1 cellular context compared by ENCODE assay signal in the genomic region with DNA sequence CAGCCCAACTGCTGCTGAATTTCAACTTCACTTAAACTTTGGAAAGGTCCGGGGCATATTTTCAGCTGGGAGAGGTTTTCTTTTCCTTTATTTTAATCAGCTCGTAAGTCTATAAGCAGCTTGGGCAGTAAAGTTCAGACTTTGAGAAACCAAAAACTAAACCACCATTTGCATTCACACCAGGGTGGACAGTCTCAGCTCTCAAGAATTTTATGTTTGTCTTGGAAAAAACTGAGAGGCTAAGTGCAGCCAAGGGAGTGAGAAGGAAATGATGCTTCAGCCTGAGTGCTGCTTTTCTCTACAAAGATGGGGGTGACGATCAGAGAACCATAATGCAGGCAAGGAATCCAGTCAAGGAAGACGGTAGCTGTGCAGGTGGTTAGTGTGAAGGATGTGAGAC.
TF ChIP-seq lines count a peak whose summit lies in the region.

No MANE protein-coding gene starts in this region.

TF ChIP-seq in HepG2, 621 proteins besides CTCF, POLR2A, EP300 and RAD21:
- TF ChIP-seq, protein P1, sequence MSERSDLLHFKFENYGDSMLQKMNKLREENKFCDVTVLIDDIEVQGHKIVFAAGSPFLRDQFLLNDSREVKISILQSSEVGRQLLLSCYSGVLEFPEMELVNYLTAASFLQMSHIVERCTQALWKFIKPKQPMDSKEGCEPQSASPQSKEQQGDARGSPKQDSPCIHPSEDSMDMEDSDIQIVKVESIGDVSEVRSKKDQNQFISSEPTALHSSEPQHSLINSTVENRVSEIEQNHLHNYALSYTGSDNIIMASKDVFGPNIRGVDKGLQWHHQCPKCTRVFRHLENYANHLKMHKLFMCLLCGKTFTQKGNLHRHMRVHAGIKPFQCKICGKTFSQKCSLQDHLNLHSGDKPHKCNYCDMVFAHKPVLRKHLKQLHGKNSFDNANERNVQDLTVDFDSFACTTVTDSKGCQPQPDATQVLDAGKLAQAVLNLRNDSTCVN (CRISPR knock-in tag; IDR thresholded peaks at IDR 0.05; ENCODE audit: borderline replicate concordance): no peak
- TF ChIP-seq ZNF768 (CRISPR knock-in tag; IDR thresholded peaks at IDR 0.05) (no peak), ZNF772 (CRISPR knock-in tag; IDR thresholded peaks at IDR 0.05) (no peak), CSRNP2 (CRISPR knock-in tag; conservative IDR thresholded peaks at IDR 0.05; ENCODE audit: low read depth) (no peak), ZNF335 (CRISPR knock-in tag; IDR thresholded peaks at IDR 0.05) (no peak), HIC2 (CRISPR knock-in tag; IDR thresholded peaks at IDR 0.05; ENCODE audit: low read depth) (no peak), GPN1 (CRISPR knock-in tag; IDR thresholded peaks at IDR 0.05; ENCODE audit: borderline replicate concordance) (no peak), NR3C1 (CRISPR knock-in tag; IDR thresholded peaks at IDR 0.05) (no peak), TOPORS (CRISPR knock-in tag; IDR thresholded peaks at IDR 0.05) (no peak), KAT8 (CRISPR knock-in tag; IDR thresholded peaks at IDR 0.05) (no peak), PRDM4 (CRISPR knock-in tag; IDR thresholded peaks at IDR 0.05; ENCODE audit: borderline replicate concordance) (no peak)
- TF ChIP-seq, protein P2, sequence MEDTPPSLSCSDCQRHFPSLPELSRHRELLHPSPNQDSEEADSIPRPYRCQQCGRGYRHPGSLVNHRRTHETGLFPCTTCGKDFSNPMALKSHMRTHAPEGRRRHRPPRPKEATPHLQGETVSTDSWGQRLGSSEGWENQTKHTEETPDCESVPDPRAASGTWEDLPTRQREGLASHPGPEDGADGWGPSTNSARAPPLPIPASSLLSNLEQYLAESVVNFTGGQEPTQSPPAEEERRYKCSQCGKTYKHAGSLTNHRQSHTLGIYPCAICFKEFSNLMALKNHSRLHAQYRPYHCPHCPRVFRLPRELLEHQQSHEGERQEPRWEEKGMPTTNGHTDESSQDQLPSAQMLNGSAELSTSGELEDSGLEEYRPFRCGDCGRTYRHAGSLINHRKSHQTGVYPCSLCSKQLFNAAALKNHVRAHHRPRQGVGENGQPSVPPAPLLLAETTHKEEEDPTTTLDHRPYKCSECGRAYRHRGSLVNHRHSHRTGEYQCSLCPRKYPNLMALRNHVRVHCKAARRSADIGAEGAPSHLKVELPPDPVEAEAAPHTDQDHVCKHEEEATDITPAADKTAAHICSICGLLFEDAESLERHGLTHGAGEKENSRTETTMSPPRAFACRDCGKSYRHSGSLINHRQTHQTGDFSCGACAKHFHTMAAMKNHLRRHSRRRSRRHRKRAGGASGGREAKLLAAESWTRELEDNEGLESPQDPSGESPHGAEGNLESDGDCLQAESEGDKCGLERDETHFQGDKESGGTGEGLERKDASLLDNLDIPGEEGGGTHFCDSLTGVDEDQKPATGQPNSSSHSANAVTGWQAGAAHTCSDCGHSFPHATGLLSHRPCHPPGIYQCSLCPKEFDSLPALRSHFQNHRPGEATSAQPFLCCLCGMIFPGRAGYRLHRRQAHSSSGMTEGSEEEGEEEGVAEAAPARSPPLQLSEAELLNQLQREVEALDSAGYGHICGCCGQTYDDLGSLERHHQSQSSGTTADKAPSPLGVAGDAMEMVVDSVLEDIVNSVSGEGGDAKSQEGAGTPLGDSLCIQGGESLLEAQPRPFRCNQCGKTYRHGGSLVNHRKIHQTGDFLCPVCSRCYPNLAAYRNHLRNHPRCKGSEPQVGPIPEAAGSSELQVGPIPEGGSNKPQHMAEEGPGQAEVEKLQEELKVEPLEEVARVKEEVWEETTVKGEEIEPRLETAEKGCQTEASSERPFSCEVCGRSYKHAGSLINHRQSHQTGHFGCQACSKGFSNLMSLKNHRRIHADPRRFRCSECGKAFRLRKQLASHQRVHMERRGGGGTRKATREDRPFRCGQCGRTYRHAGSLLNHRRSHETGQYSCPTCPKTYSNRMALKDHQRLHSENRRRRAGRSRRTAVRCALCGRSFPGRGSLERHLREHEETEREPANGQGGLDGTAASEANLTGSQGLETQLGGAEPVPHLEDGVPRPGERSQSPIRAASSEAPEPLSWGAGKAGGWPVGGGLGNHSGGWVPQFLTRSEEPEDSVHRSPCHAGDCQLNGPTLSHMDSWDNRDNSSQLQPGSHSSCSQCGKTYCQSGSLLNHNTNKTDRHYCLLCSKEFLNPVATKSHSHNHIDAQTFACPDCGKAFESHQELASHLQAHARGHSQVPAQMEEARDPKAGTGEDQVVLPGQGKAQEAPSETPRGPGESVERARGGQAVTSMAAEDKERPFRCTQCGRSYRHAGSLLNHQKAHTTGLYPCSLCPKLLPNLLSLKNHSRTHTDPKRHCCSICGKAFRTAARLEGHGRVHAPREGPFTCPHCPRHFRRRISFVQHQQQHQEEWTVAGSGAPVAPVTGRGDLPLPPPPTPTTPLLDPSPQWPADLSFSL (CRISPR knock-in tag; IDR thresholded peaks at IDR 0.05): no peak
TF ChIP-seq in HepG2: peak in this region for 0.
